8 cellular contexts compared by ENCODE assay signal in the genomic region with DNA sequence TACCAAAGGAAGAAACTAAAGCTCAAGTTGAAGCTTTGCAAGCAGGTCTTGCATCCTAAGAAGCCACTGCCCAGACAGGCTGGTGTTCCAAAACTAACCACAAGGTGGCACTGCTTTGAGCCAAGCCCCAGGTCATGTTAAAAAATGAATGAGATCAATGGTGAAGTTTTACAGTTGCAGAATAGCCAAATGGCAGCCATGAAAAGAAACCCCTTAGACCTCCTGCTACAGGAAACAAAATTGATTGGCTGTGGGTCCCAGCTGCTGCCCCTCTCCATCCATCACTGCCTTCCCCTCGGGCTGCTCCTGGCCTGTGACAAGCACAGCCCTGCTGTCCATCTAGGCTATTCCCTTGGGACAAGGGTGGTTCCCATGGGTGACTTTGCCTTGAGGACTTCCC. TPM values are rescaled to one million over a fixed set of nuclear protein-coding genes. Genes with fewer than 3 reads are reported as not detected.
DNase-seq lines count a peak whose midpoint lies in the region; ATAC-seq, FAIRE-seq and TF ChIP-seq lines count a peak whose summit lies in the region.

No MANE protein-coding gene starts in this region.

- DNase-seq in DND-41: peak; percentile 78
- peak; percentile 26 for DNase-seq in H4 (ENCODE audit: low spot score)
- peak; percentile 33 for DNase-seq in NCI-H1436 (lab: John Stamatoyannopoulos, UW)
- DNase-seq in UCSD-AML1 (lab: John Stamatoyannopoulos, UW; ENCODE audit: unreplicated experiment): peak; percentile 54
- peak; percentile 64 for DNase-seq in MCF 10A (ENCODE audit: unreplicated experiment)
- peak; percentile 61 for DNase-seq in keratinocyte (ENCODE audit: low read depth, low spot score)
- DNase-seq in stimulated activated CD4-positive, alpha-beta T cell treated with anti-CD3 and anti-CD28 coated beads, Interleukin-2, amount 100 ng/mL, for 4 hours (ENCODE audit: low read depth): peak; percentile 57
- no peak for DNase-seq in DMS153 (lab: John Stamatoyannopoulos, UW)

- 0 out of 2 replicates have a peak overlapping the region, but pooled peaks have one; percentile 27 for H2AFZ ChIP-seq in DND-41 (ENCODE audit: low read depth, low read length)
- no peak overlapping the region for H2AFZ ChIP-seq in keratinocyte (ENCODE audit: control insufficient read depth, low read length)

- CTCF ChIA-PET in MCF 10A (lab: Yijun Ruan, JAX): interaction anchor here (0.6 to 5.3 kb wide), 25 partner anchors 8 to 953 kb away, joined by 3 to 70 read pairs (median 6); no protein-coding TSS in a partner anchor

- no peak overlapping the region for H3K27ac ChIP-seq in DND-41 (ENCODE audit: low read length)
- H3K27ac ChIP-seq in keratinocyte (ENCODE audit: control insufficient read depth, insufficient read depth, low read length): no peak overlapping the region

- H3K9me1 ChIP-seq in keratinocyte (ENCODE audit: control insufficient read depth, extremely low read depth, insufficient read depth, low read length): no peaks in the 10 kb centered on the region

- intact Hi-C loops in MCF 10A (cut with micrococcal nuclease): loop anchor here (10.0 kb wide), 1 partner anchor 71 kb away; a partner anchor contains a TSS

- no peak overlapping the region for H3K4me3 ChIP-seq in DND-41 (ENCODE audit: low read depth in 1 of 2, low read length in 2 of 2)
- no peak overlapping the region for H3K4me3 ChIP-seq in keratinocyte (ENCODE audit: control insufficient read depth in 2 of 3, extremely low read depth in 1 of 3, insufficient read depth in 2 of 3, low read depth in 1 of 3, low read length in 3 of 3)

- dilution Hi-C loops in keratinocyte (cut with MboI; ENCODE audit: extremely low pct_ligation_motif_present, low sequenced_read_pairs): no loop called here

- no peaks in the 10 kb centered on the region for H3K9me3 Mint-ChIP-seq in MCF 10A (ENCODE audit: unreplicated experiment)

- no peaks in the 10 kb centered on the region for H3K79me2 ChIP-seq in DND-41 (ENCODE audit: insufficient read depth, low read length)
- H3K79me2 ChIP-seq in keratinocyte (ENCODE audit: control insufficient read depth, insufficient read depth, low read length): no peaks in the 10 kb centered on the region

- H3K36me3 ChIP-seq in DND-41 (ENCODE audit: insufficient read depth, low read length): no peaks in the 10 kb centered on the region
- H3K36me3 ChIP-seq in keratinocyte (ENCODE audit: control insufficient read depth in 2 of 2, extremely low read depth in 1 of 2, insufficient read depth in 2 of 2, low read length in 2 of 2): no peaks in the 10 kb centered on the region

- H3K9me3 ChIP-seq in DND-41 (ENCODE audit: insufficient read depth, low read length, severe bottlenecking): no peaks in the 10 kb centered on the region
- H3K9me3 ChIP-seq in keratinocyte (ENCODE audit: control insufficient read depth, low read depth, low read length): no peaks in the 10 kb centered on the region

- no peaks in the 10 kb centered on the region for H3K27me3 Mint-ChIP-seq in MCF 10A (ENCODE audit: insufficient read depth, unreplicated experiment)

- H4K20me1 ChIP-seq in DND-41 (ENCODE audit: insufficient read depth, low read length): no peaks in the 10 kb centered on the region
- H4K20me1 ChIP-seq in keratinocyte (ENCODE audit: control insufficient read depth, extremely low read depth, insufficient read depth, low read length): no peaks in the 10 kb centered on the region

- FAIRE-seq in keratinocyte (lab: Jason Lieb, UNC): peak; percentile 59

- H3K27ac Mint-ChIP-seq in MCF 10A (ENCODE audit: low read depth, unreplicated experiment): no peak overlapping the region

- H3K27me3 ChIP-seq in DND-41 (ENCODE audit: insufficient read depth, low read length, poor library complexity): no peaks in the 10 kb centered on the region
- H3K27me3 ChIP-seq in keratinocyte (ENCODE audit: control insufficient read depth, extremely low read depth, insufficient read depth, low read length): no peaks in the 10 kb centered on the region

- H3K4me1 Mint-ChIP-seq in MCF 10A (ENCODE audit: insufficient read depth, unreplicated experiment): peaks cover 15% of the 10 kb centered on the region

- no peak overlapping the region for H3K4me3 Mint-ChIP-seq in MCF 10A (ENCODE audit: unreplicated experiment)

- H3K4me1 ChIP-seq in DND-41 (ENCODE audit: insufficient read depth, low read length): no peaks in the 10 kb centered on the region
- H3K4me1 ChIP-seq in keratinocyte (ENCODE audit: control insufficient read depth, extremely low read depth, insufficient read depth, low read length): peaks cover 9% of the 10 kb centered on the region

- H3K9ac ChIP-seq in DND-41 (ENCODE audit: low read depth, low read length) (no peak overlapping the region), keratinocyte (ENCODE audit: control insufficient read depth, extremely low read depth, insufficient read depth, low read length) (no peak overlapping the region)

- no peak overlapping the region for H3K4me2 ChIP-seq in DND-41 (ENCODE audit: insufficient read depth, low read length)
- H3K4me2 ChIP-seq in keratinocyte (ENCODE audit: control insufficient read depth, extremely low read depth, insufficient read depth, low read depth, low read length): no peak overlapping the region

- POLR2A ChIA-PET in MCF 10A (lab: Yijun Ruan, JAX): interaction anchor here (0.6 to 0.7 kb wide), 2 partner anchors 17 to 38 kb away, joined by 3 read pairs; no protein-coding TSS in a partner anchor

- BruUV-seq in MCF 10A (replicated peaks; lab: Mats Ljungman, UMichigan): no TSS peak

- H3K36me3 Mint-ChIP-seq in MCF 10A (ENCODE audit: insufficient read depth, unreplicated experiment): no peaks in the 10 kb centered on the region

- peak; percentile 88 for ATAC-seq in DND-41 (ENCODE audit: insufficient read depth, low read depth)

- TF ChIP-seq CTCF in DND-41 (IDR thresholded peaks at IDR 0.05; ENCODE audit: borderline replicate concordance, extremely low read depth, low read length, poor library complexity, severe bottlenecking) (peak; percentile 90), MCF 10A (IDR thresholded peaks at IDR 0.05; ENCODE audit: unreplicated experiment) (peak; percentile 74), keratinocyte (optimal IDR thresholded peaks at IDR 0.05 in 1 of 3, IDR thresholded peaks at IDR 0.05 in 1 of 3, conservative IDR thresholded peaks at IDR 0.05 in 1 of 3; ENCODE audit: extremely low read depth in 1 of 3, insufficient read depth in 2 of 3, low read length in 3 of 3) (peak; percentile 79 to 95 (median 87))

RNA-seq across cellular contexts. Expression of a gene that starts 20.7 kb away (rescaled TPM):
- total RNA-seq in H4 (2014; rRNA removed; shearing (Covaris generic)): 5.5 and 8.3 TPM in 2 replicates
- 6.8 and 10.4 TPM in 2 replicates for total RNA-seq in MCF 10A (2022)
- 27.0 to 32.9 TPM (median 27.0 TPM) in 3 replicates for polyA plus RNA-seq in keratinocyte
- 32.5 TPM for polyA plus RNA-seq in keratinocyte (2011; ENCODE audit: low read depth)
- polyA plus RNA-seq in keratinocyte (2011; cell fraction: cytosol; rRNA removed): 20.7 and 31.3 TPM in 2 replicates
- polyA plus RNA-seq in keratinocyte (2011; cell fraction: nucleus; rRNA removed): 15.0 and 18.9 TPM in 2 replicates
- polyA plus RNA-seq in keratinocyte (2012; ENCODE audit: low replicate concordance): 22.3 and 26.3 TPM in 2 replicates
- 11.2 to 30.7 TPM (median 26.8 TPM) in 3 replicates for polyA minus RNA-seq in keratinocyte
- polyA minus RNA-seq in keratinocyte (2011; cell fraction: cytosol; rRNA and poly(A)+ RNA removed): 36.4 TPM
- 10.0 and 18.5 TPM in 2 replicates for polyA minus RNA-seq in keratinocyte (2011; cell fraction: nucleus; rRNA and poly(A)+ RNA removed)

RNA-seq across cellular contexts. Expression of a gene that starts 47.5 kb away (rescaled TPM):
- 12.8 and 21.8 TPM in 2 replicates for total RNA-seq in H4 (2014; rRNA removed; shearing (Covaris generic))
- 8.3 and 20.0 TPM in 2 replicates for total RNA-seq in MCF 10A (2022)
- polyA plus RNA-seq in keratinocyte: 7.3 to 12.0 TPM (median 7.8 TPM) in 3 replicates
- 1.2 TPM for polyA plus RNA-seq in keratinocyte (2011; ENCODE audit: low read depth)
- polyA plus RNA-seq in keratinocyte (2011; cell fraction: cytosol; rRNA removed): 6.9 and 10.2 TPM in 2 replicates
- 5.2 and 7.3 TPM in 2 replicates for polyA plus RNA-seq in keratinocyte (2011; cell fraction: nucleus; rRNA removed)
- polyA plus RNA-seq in keratinocyte (2012; ENCODE audit: low replicate concordance): 1.4 and 4.2 TPM in 2 replicates
- 4.6 to 14.6 TPM (median 4.9 TPM) in 3 replicates for polyA minus RNA-seq in keratinocyte
- 4.2 TPM for polyA minus RNA-seq in keratinocyte (2011; cell fraction: cytosol; rRNA and poly(A)+ RNA removed)
- polyA minus RNA-seq in keratinocyte (2011; cell fraction: nucleus; rRNA and poly(A)+ RNA removed): 1.7 and 3.8 TPM in 2 replicates

RNA-seq across cellular contexts. Expression of a gene that starts 47.7 kb away (rescaled TPM):
- 0.16 and 0.35 TPM in 2 replicates for total RNA-seq in H4 (2014; rRNA removed; shearing (Covaris generic))
- 0.25 and 0.35 TPM in 2 replicates for total RNA-seq in MCF 10A (2022)
- polyA plus RNA-seq in keratinocyte: 0.07 to 0.08 TPM in 2 of 3 replicates, not detected in the other
- not detected for polyA plus RNA-seq in keratinocyte (2011; ENCODE audit: low read depth)
- polyA plus RNA-seq in keratinocyte (2011; cell fraction: cytosol; rRNA removed): 0.06 TPM in 1 of 2 replicates, not detected in the other
- 0.04 TPM in 1 of 2 replicates, not detected in the other for polyA plus RNA-seq in keratinocyte (2011; cell fraction: nucleus; rRNA removed)
- polyA plus RNA-seq in keratinocyte (2012; ENCODE audit: low replicate concordance): 0.04 TPM in 1 of 2 replicates, not detected in the other
- not detected in 3 replicates for polyA minus RNA-seq in keratinocyte
- polyA minus RNA-seq in keratinocyte (2011; cell fraction: cytosol; rRNA and poly(A)+ RNA removed): not detected
- not detected in 2 replicates for polyA minus RNA-seq in keratinocyte (2011; cell fraction: nucleus; rRNA and poly(A)+ RNA removed)
